Comparison of ENCODE assay signal across 8 cellular contexts in genomic region chr12:48890657-48891418, GRCh38. TPM values are rescaled to one million over a fixed set of nuclear protein-coding genes. Genes with fewer than 3 reads are reported as not detected.
DNase-seq lines count a peak whose midpoint lies in the region; ATAC-seq and TF ChIP-seq lines count a peak whose summit lies in the region.

No MANE protein-coding gene starts in this region.

- H2BK20ac ChIP-seq in IMR-90 (ENCODE audit: low read depth, low read length): no peak overlapping the region

- POLR2A ChIA-PET in IMR-90 (lab: Charles Lee; ENCODE audit: unreplicated experiment) (no interaction called here), PC-3 (lab: Charles Lee; ENCODE audit: unreplicated experiment) (interaction anchor here (0.6 kb wide), 1 partner anchor 39 kb away, joined by 11 read pairs; the partner anchor contains the start of gene DDX23)

- BruUV-seq in IMR-90 (replicated peaks; lab: Mats Ljungman, UMichigan): no TSS peak
- BruUV-seq in PC-3 (replicated peaks; lab: Mats Ljungman, UMichigan): no TSS peak

- H3K4me3 Mint-ChIP-seq in activated T-cell treated with anti-CD3 and anti-CD28 coated beads, Interleukin-2, amount 50 U/mL, for 4 hours: no peak overlapping the region
- H3K4me3 Mint-ChIP-seq in naive B cell: peak overlapping the region in 3 of 8 donors; percentile 2 to 25 (median 6)

- peak overlapping the region; percentile 33 for H2AK9ac ChIP-seq in IMR-90 (replicated peaks; ENCODE audit: low read depth, low read length, poor library complexity)

- H3K27me3 Mint-ChIP-seq in activated T-cell treated with anti-CD3 and anti-CD28 coated beads, Interleukin-2, amount 50 U/mL, for 4 hours (ENCODE audit: low read depth): peaks cover 20% of the 10 kb centered on the region
- H3K27me3 Mint-ChIP-seq in naive B cell: peaks cover 10 to 34% (median 23%) of the 10 kb centered on the region in 3 donors

- TF ChIP-seq RAD21 in IMR-90 (IDR thresholded peaks at IDR 0.05; ENCODE audit: low read length): peak; percentile 84

- peak overlapping the region; percentile 95 for H2AFZ ChIP-seq in IMR-90 (replicated peaks; ENCODE audit: low read length, poor library complexity)
- peak overlapping the region; percentile 74 for H2AFZ ChIP-seq in PC-3 (ENCODE audit: low read length)

- no peak overlapping the region for H2BK15ac ChIP-seq in IMR-90 (ENCODE audit: low read depth, low read length)

- peaks cover 2% of the 10 kb centered on the region for H3K4me1 Mint-ChIP-seq in activated T-cell treated with anti-CD3 and anti-CD28 coated beads, Interleukin-2, amount 50 U/mL, for 4 hours (ENCODE audit: low read depth)
- peaks cover 0 to 9% (median 0%) of the 10 kb centered on the region in 3 donors for H3K4me1 Mint-ChIP-seq in naive B cell

- peak overlapping the region in 1 of 6 donors; percentile 79 for H3K27ac Mint-ChIP-seq in naive B cell

- no peak overlapping the region for H3K18ac ChIP-seq in IMR-90 (ENCODE audit: low read depth, low read length)

- dilution Hi-C loops in IMR-90 (cut with HindIII; ENCODE audit: low sequenced_read_pairs, unreplicated experiment): no loop called here

- H4K20me1 ChIP-seq in IMR-90 (ENCODE audit: insufficient read depth, low read length) (no peaks in the 10 kb centered on the region), PC-3 (ENCODE audit: low read length) (no peaks in the 10 kb centered on the region)

- no peak for TF ChIP-seq POLR2A in IMR-90 (IDR thresholded peaks at IDR 0.05; ENCODE audit: low read depth, low read length)

- peak; percentile 94 for TF ChIP-seq CTCF in IMR-90 (conservative IDR thresholded peaks at IDR 0.05; ENCODE audit: low read depth, low read length)
- TF ChIP-seq CTCF in PC-3 (conservative IDR thresholded peaks at IDR 0.05; ENCODE audit: low read depth, low read length): peak; percentile 95

- H3K14ac ChIP-seq in IMR-90 (replicated peaks; ENCODE audit: low read depth, low read length): no peak overlapping the region; the same call in 1 of the 2 replicates

- DNase-seq in IMR-90 (peak; percentile 62), PC-3 (peak; percentile 82), fibroblast of gingiva (ENCODE audit: low read depth) (peak; percentile 50), naive B cell (peak; percentile 72)
- peak; percentile 72 for DNase-seq in activated T-cell treated with anti-CD3 and anti-CD28 coated beads, Interleukin-2, amount 50 U/mL, for 4 hours
- DNase-seq in stimulated activated CD8-positive, alpha-beta memory T cell treated with anti-CD3 and anti-CD28 coated beads, Interleukin-7, amount 100 ng/mL, for 1 hour (ENCODE audit: low read depth in 2 of 2): peak; percentile 47 to 60

- no peak overlapping the region for H4K5ac ChIP-seq in IMR-90 (ENCODE audit: low read depth, low read length)

- peak overlapping the region; percentile 24 for H3K9ac ChIP-seq in IMR-90 (ENCODE audit: low read depth, low read length)
- no peak overlapping the region for H3K9ac ChIP-seq in PC-3 (ENCODE audit: low read length)

- H2BK5ac ChIP-seq in IMR-90 (ENCODE audit: low read depth, low read length, poor library complexity, severe bottlenecking): no peak overlapping the region

- no peaks in the 10 kb centered on the region for H3K4me1 ChIP-seq in IMR-90 (ENCODE audit: control insufficient read depth, insufficient read depth, low read length)
- H3K4me1 ChIP-seq in PC-3 (ENCODE audit: insufficient read depth, low read length): peaks cover 8% of the 10 kb centered on the region; the same call in 1 of the 2 replicates

- H3K56ac ChIP-seq in IMR-90 (ENCODE audit: extremely low read depth, insufficient read depth, low read length): no peak overlapping the region

- H3K9me1 ChIP-seq in IMR-90 (ENCODE audit: insufficient read depth, low read length): no peaks in the 10 kb centered on the region

- no peaks in the 10 kb centered on the region for H3K9me2 ChIP-seq in PC-3 (replicated peaks; ENCODE audit: low read length)

- H4K8ac ChIP-seq in IMR-90 (ENCODE audit: low read depth in 2 of 2, low read length in 2 of 2): 0 out of 4 replicates have a peak overlapping the region, but pooled peaks of 1 of the 2 experiments have one; percentile 66

- H2BK120ac ChIP-seq in IMR-90 (ENCODE audit: low read depth, low read length): no peak overlapping the region

- no peaks in the 10 kb centered on the region for H3K9me3 ChIP-seq in IMR-90 (ENCODE audit: control insufficient read depth, insufficient read depth, low read length)
- no peaks in the 10 kb centered on the region for H3K9me3 ChIP-seq in PC-3 (ENCODE audit: low read length)

- ATAC-seq in GM18498 (IDR thresholded peaks at IDR 0.05; ENCODE audit: unreplicated experiment) (peak; percentile 71), IMR-90 (ENCODE audit: low read depth) (peak; percentile 100), PC-3 (peak; percentile 100), naive B cell (ENCODE audit: low read depth in 2 of 2) (peak; percentile 99), HG02588 (IDR thresholded peaks at IDR 0.05; ENCODE audit: unreplicated experiment) (no peak)
- peak; percentile 98 to 99 for ATAC-seq in activated T-cell treated with anti-CD3 and anti-CD28 coated beads, Interleukin-2, amount 50 U/mL, for 4 hours

- peak overlapping the region; percentile 20; the same call in 1 of the 2 replicates for H3K4me3 ChIP-seq in IMR-90 (ENCODE audit: insufficient read depth, low read depth, low read length)
- H3K4me3 ChIP-seq in PC-3 (ENCODE audit: low read length): peak overlapping the region; percentile 58

- peak overlapping the region; percentile 88 for H3K4me2 ChIP-seq in IMR-90 (ENCODE audit: low read depth, low read length)
- peak overlapping the region; percentile 80 for H3K4me2 ChIP-seq in PC-3 (ENCODE audit: low read length)

- H3K36me3 ChIP-seq in IMR-90 (ENCODE audit: control insufficient read depth, insufficient read depth, low read length) (no peaks in the 10 kb centered on the region), PC-3 (ENCODE audit: low read depth, low read length) (no peaks in the 10 kb centered on the region)

- CTCF ChIA-PET in IMR-90 (lab: Yijun Ruan, JAX) (interaction anchor here (0.6 to 4.5 kb wide), 17 partner anchors 8 to 134 kb away, joined by 3 to 63 read pairs (median 3); partner anchors contain the start of genes DDX23 and RND1), PC-3 (lab: Charles Lee) (interaction anchor here (0.5 to 3.6 kb wide), 3 partner anchors 9 to 113 kb away, joined by 4 to 80 read pairs (median 8); partner anchors contain the start of gene DDX23)

- no peaks in the 10 kb centered on the region for H3K36me3 Mint-ChIP-seq in activated T-cell treated with anti-CD3 and anti-CD28 coated beads, Interleukin-2, amount 50 U/mL, for 4 hours (ENCODE audit: insufficient read depth)
- H3K36me3 Mint-ChIP-seq in naive B cell: no peaks in the 10 kb centered on the region

- no peaks in the 10 kb centered on the region for H3K9me3 Mint-ChIP-seq in activated T-cell treated with anti-CD3 and anti-CD28 coated beads, Interleukin-2, amount 50 U/mL, for 4 hours
- H3K9me3 Mint-ChIP-seq in naive B cell: no peaks in the 10 kb centered on the region

- peak overlapping the region; percentile 61; the same call in 1 of the 2 replicates for H3K4ac ChIP-seq in IMR-90 (ENCODE audit: low read depth, low read length)

- in situ Hi-C loops in IMR-90 (cut with MboI; ENCODE audit: low sequenced_read_pairs): no loop called here

- 0% methylated on average over 1 of the region's 37 CpGs; no CpG with 5 or more reads in 1 of the 2 experiments for WGBS in IMR-90 (ENCODE audit: extremely low coverage in 2 of 2, insufficient read length in 1 of 2), 2 experiments

- H3K27me3 ChIP-seq in IMR-90 (ENCODE audit: control insufficient read depth, insufficient read depth, low read length) (peaks cover 7% of the 10 kb centered on the region), PC-3 (ENCODE audit: low read length) (peaks cover 8% of the 10 kb centered on the region)

- H3F3A ChIP-seq in PC-3 (ENCODE audit: low read length, unreplicated experiment): no peaks in the 10 kb centered on the region

- intact Hi-C loops in IMR-90 (cut with micrococcal nuclease): loop anchor here (1.0 to 5.0 kb wide), 4 partner anchors 36 to 138 kb away; partner anchors contain the start of gene FKBP11
- intact Hi-C loops in PC-3 (cut with micrococcal nuclease): loop anchor here (1.0 kb wide), 1 partner anchor 38 kb away; no protein-coding TSS in a partner anchor

- peak overlapping the region; percentile 60 for H4K91ac ChIP-seq in IMR-90 (ENCODE audit: insufficient read depth, low read depth, low read length)

- H3K27ac ChIP-seq in IMR-90 (ENCODE audit: insufficient read depth, low read length): no peak overlapping the region
- H3K27ac ChIP-seq in PC-3 (ENCODE audit: low read length): no peak overlapping the region

- no peaks in the 10 kb centered on the region for H3K79me2 ChIP-seq in PC-3 (ENCODE audit: low read length)

- no peaks in the 10 kb centered on the region for H3K79me1 ChIP-seq in IMR-90 (ENCODE audit: low read depth in 1 of 2, low read length in 2 of 2)

- H3K23ac ChIP-seq in IMR-90 (ENCODE audit: low read depth, low read length): no peak overlapping the region

- H2AK5ac ChIP-seq in IMR-90 (ENCODE audit: low read depth, low read length): no peak overlapping the region

TF ChIP-seq in IMR-90, 13 proteins besides CTCF, POLR2A, EP300 and RAD21 (continues in another document):
- peak; percentile 60; the same call in 1 of the 2 replicates for TF ChIP-seq MAZ (IDR thresholded peaks at IDR 0.05; ENCODE audit: borderline replicate concordance, low read depth, low read length)

RNA-seq across cellular contexts. Expression of gene RND1, which starts 25.2 kb away (rescaled TPM):
- total RNA-seq in IMR-90 (2012; rRNA removed): under 0.01 TPM in 1 of 2 replicates, not detected in the other
- polyA plus RNA-seq in IMR-90 (2012; rRNA removed): 0.21 and 0.26 TPM in 2 replicates
- 0.13 and 0.62 TPM in 2 replicates for polyA plus RNA-seq in IMR-90 (2012; cell fraction: cytosol; rRNA removed)
- polyA plus RNA-seq in IMR-90 (2012; cell fraction: nucleus; rRNA removed; ENCODE audit: low replicate concordance): 0.17 and 0.31 TPM in 2 replicates
- total RNA-seq in PC-3 (2014; rRNA removed): 7.6 and 8.3 TPM in 2 replicates
- 1 to 10 TPM; 1.3 to 2.2 (median 2.0) TPM for total RNA-seq in activated T-cell treated with anti-CD3 and anti-CD28 coated beads, Interleukin-2, amount 50 U/mL, for 4 hours
- polyA plus RNA-seq in naive B cell (ENCODE audit: low read depth in 6 of 6): 1 to 10 TPM; 2.0 to 3.8 (median 3.0) TPM

RNA-seq across cellular contexts. Expression of gene FKBP11, which starts 34.5 kb away (rescaled TPM):
- total RNA-seq in IMR-90 (2012; rRNA removed) (4.7 and 5.0 TPM in 2 replicates), PC-3 (2014; rRNA removed) (9.7 and 16.4 TPM in 2 replicates)
- polyA plus RNA-seq in IMR-90 (2012; rRNA removed) (40.0 and 44.1 TPM in 2 replicates), naive B cell (ENCODE audit: low read depth in 6 of 6) (10 to 100 TPM; 29.3 to 35.6 (median 32.7) TPM)
- 24.1 and 44.7 TPM in 2 replicates for polyA plus RNA-seq in IMR-90 (2012; cell fraction: cytosol; rRNA removed)
- polyA plus RNA-seq in IMR-90 (2012; cell fraction: nucleus; rRNA removed; ENCODE audit: low replicate concordance): 111 and 137 TPM in 2 replicates
- total RNA-seq in activated T-cell treated with anti-CD3 and anti-CD28 coated beads, Interleukin-2, amount 50 U/mL, for 4 hours: 100 to 1,000 TPM; 119 to 171 (median 134) TPM

RNA-seq across cellular contexts. Expression of gene DDX23, which starts 38.9 kb away (rescaled TPM):
- 81.9 and 92.5 TPM in 2 replicates for total RNA-seq in IMR-90 (2012; rRNA removed)
- 59.1 and 61.8 TPM in 2 replicates for polyA plus RNA-seq in IMR-90 (2012; rRNA removed)
- polyA plus RNA-seq in IMR-90 (2012; cell fraction: cytosol; rRNA removed): 26.3 and 32.9 TPM in 2 replicates
- 69.4 and 141 TPM in 2 replicates for polyA plus RNA-seq in IMR-90 (2012; cell fraction: nucleus; rRNA removed; ENCODE audit: low replicate concordance)
- total RNA-seq in PC-3 (2014; rRNA removed): 102 and 105 TPM in 2 replicates
- 100 to 1,000 TPM; 117 to 127 (median 126) TPM for total RNA-seq in activated T-cell treated with anti-CD3 and anti-CD28 coated beads, Interleukin-2, amount 50 U/mL, for 4 hours
- 10 to 100 TPM in 5 of 6 donors, 1 to 10 TPM in 1; 9.1 to 51.3 (median 29.9) TPM for polyA plus RNA-seq in naive B cell (ENCODE audit: low read depth in 6 of 6)
